Comparison of ENCODE assay signal across 8 cellular contexts in the genomic region with DNA sequence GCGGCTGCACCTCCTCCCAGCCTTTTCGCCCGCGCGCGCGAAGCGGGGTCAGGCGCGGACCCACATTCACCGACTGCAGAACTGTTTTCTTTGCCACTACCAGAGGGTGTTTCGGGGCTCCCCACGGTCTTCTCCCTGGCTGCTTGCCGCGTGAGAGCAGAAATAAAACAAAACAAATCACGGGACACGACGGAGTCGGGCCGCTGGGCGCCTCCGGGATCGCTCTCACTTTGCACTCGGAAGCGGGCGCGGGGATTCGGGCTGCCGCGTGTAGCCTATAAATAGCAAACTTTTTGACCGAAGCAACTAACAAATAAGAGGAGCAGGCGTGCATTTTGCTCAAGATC.
DNase-seq lines count a peak whose midpoint lies in the region; ATAC-seq, FAIRE-seq and TF ChIP-seq lines count a peak whose summit lies in the region.

No MANE protein-coding gene starts in this region.

- DNase-seq in Calu3: no peak
- DNase-seq in MM.1S: peak; percentile 20
- peak; percentile 37 for DNase-seq in neural progenitor cell (ENCODE audit: low spot score)
- no peak for DNase-seq in HTR-8/SVneo (ENCODE audit: insufficient read length, low spot score)
- no peak for DNase-seq in stimulated activated CD4-positive, alpha-beta T cell treated with anti-CD3 and anti-CD28 coated beads, Interleukin-2, amount 100 ng/mL, for 48 hours
- DNase-seq in GM19238 (ENCODE audit: insufficient read length, low spot score): no peak

- H3K27ac Mint-ChIP-seq in Calu3 (ENCODE audit: unreplicated experiment): peak overlapping the region; percentile 11
- H3K27ac Mint-ChIP-seq in neural progenitor cell: no peak overlapping the region

- no peaks in the 10 kb centered on the region for H3F3A ChIP-seq in MM.1S (ENCODE audit: insufficient read depth, low read length)
- H3F3A ChIP-seq in neural progenitor cell (ENCODE audit: low read depth): peaks cover 9% of the 10 kb centered on the region

- H3K4me3 ChIP-seq in MM.1S (ENCODE audit: low read length) (peak overlapping the region; percentile 70), esophagus (ENCODE audit: low read depth in 1 of 2, low read length in 2 of 2) (peak overlapping the region; percentile 32 to 58), neural progenitor cell (peak overlapping the region; percentile 63)

- CTCF ChIA-PET in Calu3 (lab: Charles Lee): no interaction called here

- peaks cover 5% of the 10 kb centered on the region for H3K9me3 Mint-ChIP-seq in Calu3 (ENCODE audit: low read depth, unreplicated experiment)
- no peaks in the 10 kb centered on the region for H3K9me3 Mint-ChIP-seq in neural progenitor cell

- no peak for ATAC-seq in GM18520 (IDR thresholded peaks at IDR 0.05; ENCODE audit: unreplicated experiment)

- H3K4me3 Mint-ChIP-seq in Calu3 (ENCODE audit: low read depth, unreplicated experiment) (peak overlapping the region; percentile 68), neural progenitor cell (peak overlapping the region; percentile 92)

- H2AFZ ChIP-seq in MM.1S (ENCODE audit: low read length): peak overlapping the region; percentile 50
- H2AFZ ChIP-seq in neural progenitor cell (replicated peaks): peak overlapping the region; percentile 88

- H3K4me1 Mint-ChIP-seq in Calu3 (ENCODE audit: low read depth, unreplicated experiment) (no peaks in the 10 kb centered on the region), neural progenitor cell (peaks cover 45% of the 10 kb centered on the region)

- no peaks in the 10 kb centered on the region for H4K20me1 ChIP-seq in MM.1S (ENCODE audit: insufficient read depth, low read length)
- H4K20me1 ChIP-seq in neural progenitor cell (ENCODE audit: low read depth): peaks cover 64% of the 10 kb centered on the region

- peak overlapping the region; percentile 90 for H3K4me2 ChIP-seq in MM.1S (ENCODE audit: low read depth, low read length)
- H3K4me2 ChIP-seq in neural progenitor cell: peak overlapping the region; percentile 97

- H3K9ac ChIP-seq in MM.1S (ENCODE audit: low read length) (no peak overlapping the region), neural progenitor cell (no peak overlapping the region)

- H3K27ac ChIP-seq in MM.1S (ENCODE audit: low read length): no peak overlapping the region
- no peak overlapping the region for H3K27ac ChIP-seq in esophagus (ENCODE audit: low read depth in 2 of 2, low read length in 1 of 2)
- no peak overlapping the region for H3K27ac ChIP-seq in neural progenitor cell

- TF ChIP-seq CTCF in Calu3 (IDR thresholded peaks at IDR 0.05; ENCODE audit: unreplicated experiment): no peak
- TF ChIP-seq CTCF in MM.1S (IDR thresholded peaks at IDR 0.05; ENCODE audit: low read length): no peak
- no peak for TF ChIP-seq CTCF in neural progenitor cell (IDR thresholded peaks at IDR 0.05)

- H3K36me3 Mint-ChIP-seq in Calu3 (ENCODE audit: insufficient read depth, unreplicated experiment): peaks cover 19% of the 10 kb centered on the region
- H3K36me3 Mint-ChIP-seq in neural progenitor cell: no peaks in the 10 kb centered on the region

- H3K9me3 ChIP-seq in MM.1S (replicated peaks; ENCODE audit: insufficient read depth, low read length): no peaks in the 10 kb centered on the region
- H3K9me3 ChIP-seq in esophagus (ENCODE audit: control insufficient read depth in 2 of 2, insufficient read depth in 1 of 2, low read depth in 1 of 2, low read length in 1 of 2): peaks cover 2% of the 10 kb centered on the region in 2 donors
- H3K9me3 ChIP-seq in neural progenitor cell (ENCODE audit: low read depth): no peaks in the 10 kb centered on the region

- no peaks in the 10 kb centered on the region for H3K9me2 ChIP-seq in MM.1S (replicated peaks; ENCODE audit: insufficient read depth, low read length)

- H3K79me2 ChIP-seq in MM.1S (ENCODE audit: low read length) (no peaks in the 10 kb centered on the region), neural progenitor cell (ENCODE audit: low read depth) (no peaks in the 10 kb centered on the region)

- BruUV-seq in Calu3 (replicated peaks; lab: Mats Ljungman, UMichigan): no TSS peak

- FAIRE-seq in HTR-8/SVneo (lab: Jason Lieb, UNC): no peak

- H3K4me1 ChIP-seq in MM.1S (ENCODE audit: low read length): no peaks in the 10 kb centered on the region
- peaks cover 4 to 5% of the 10 kb centered on the region in 2 donors for H3K4me1 ChIP-seq in esophagus (ENCODE audit: control insufficient read depth in 2 of 2, insufficient read depth in 2 of 2, low read length in 1 of 2)
- peaks cover 42% of the 10 kb centered on the region for H3K4me1 ChIP-seq in neural progenitor cell

- H3K36me3 ChIP-seq in MM.1S (replicated peaks; ENCODE audit: insufficient read depth, low read length): no peaks in the 10 kb centered on the region
- H3K36me3 ChIP-seq in esophagus (ENCODE audit: control insufficient read depth in 2 of 2, insufficient read depth in 2 of 2, low read length in 1 of 2): no peaks in the 10 kb centered on the region
- no peaks in the 10 kb centered on the region for H3K36me3 ChIP-seq in neural progenitor cell

- peaks cover 16% of the 10 kb centered on the region for H3K27me3 Mint-ChIP-seq in Calu3 (ENCODE audit: unreplicated experiment)
- H3K27me3 Mint-ChIP-seq in neural progenitor cell (ENCODE audit: insufficient read depth, low read depth): peaks cover 71% of the 10 kb centered on the region

- intact Hi-C loops in Calu3 (cut with micrococcal nuclease; ENCODE audit: unreplicated experiment): no loop called here

- 1 to 3% methylated on average over 31 to 32 of the region's 32 CpGs for WGBS in esophagus, 2 donors

- peaks cover 8% of the 10 kb centered on the region; the same call in 1 of the 2 replicates for H3K27me3 ChIP-seq in MM.1S (replicated peaks; ENCODE audit: insufficient read depth, low read length)
- H3K27me3 ChIP-seq in esophagus (ENCODE audit: control insufficient read depth in 1 of 2, insufficient read depth in 2 of 2, low read length in 2 of 2): peaks cover 11 to 15% of the 10 kb centered on the region in 2 donors
- H3K27me3 ChIP-seq in neural progenitor cell: peaks cover 100% of the 10 kb centered on the region

Comparison
In these comparisons a context has a peak if more than half of its experiments do, and no peak if none do; other contexts are left out.
1. DNase-seq: peak in MM.1S (single experiment) and neural progenitor cell (single experiment); none in Calu3 (single experiment), HTR-8/SVneo (single experiment), stimulated activated CD4-positive, alpha-beta T cell treated with anti-CD3 and anti-CD28 coated beads, Interleukin-2, amount 100 ng/mL, for 48 hours (0 of 2) and GM19238 (single experiment).
2. Peak in every context shown above with its lines, with median percentiles within 50 percentile points of each other: H3K4me3 ChIP-seq.